ENCODE assay signal across 22 cellular contexts in the genomic region with DNA sequence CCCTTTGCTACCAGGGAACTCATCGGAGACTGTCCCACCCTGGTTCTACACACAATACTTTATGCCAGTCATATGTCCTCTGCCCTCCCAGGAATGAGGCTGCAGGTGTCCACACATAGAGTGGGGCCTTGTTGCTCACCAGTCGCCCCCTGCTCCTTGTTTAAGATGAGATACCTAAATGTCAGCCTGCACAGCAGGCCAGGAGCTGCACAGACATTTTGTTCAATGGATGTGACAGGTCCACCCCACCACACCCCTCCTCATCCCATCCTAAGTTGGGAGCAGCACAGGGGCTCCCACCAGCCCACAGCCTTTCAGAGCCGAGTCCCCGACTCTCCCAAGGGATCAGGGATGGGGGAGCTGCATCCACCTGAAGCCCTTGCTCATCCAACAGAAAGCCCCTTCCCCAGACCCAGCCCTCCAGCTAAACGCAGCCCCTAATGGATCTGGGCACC. TPM values are rescaled to one million over a fixed set of nuclear protein-coding genes. Genes with fewer than 3 reads are reported as not detected.
"Had no signal": no experiment of that assay in that cellular context is flagged by ENCODE, and none has a peak within 500 bp of the region (broad histone marks: within the 10 kb centered on the region; RNA-seq: fewer than 3 reads in every experiment).

No MANE protein-coding gene starts in this region.

- H3K4me3 ChIP-seq: esophagus squamous epithelium, lower lobe of right lung, thyroid gland, vagina had no signal

- H2AFZ ChIP-seq: parathyroid adenoma had no signal

- H3K27ac ChIP-seq: esophagus squamous epithelium, lower lobe of right lung, parathyroid adenoma, thyroid gland, vagina had no signal

- H3K36me3 Mint-ChIP-seq: activated naive CD8-positive, alpha-beta T cell treated with anti-CD3 and anti-CD28 coated beads, Interleukin-2, amount 10 ng/mL, durations not matched to agents 7 days and 5 days; brain; natural killer cell; stimulated activated naive B cell treated with anti-CD40 and anti-IgM and Interleukin-4, amounts not matched to agents 10 μg/mL and 1 μg/mL and 100 μg/mL, for 72 hours; T-cell had no signal

- ATAC-seq: activated CD8-positive, alpha-beta T cell treated with anti-CD3 and anti-CD28 coated beads, Interleukin-2, amount 10 ng/mL, durations not matched to agents 7 days and 5 days; left colon; lower lobe of right lung; natural killer cell; sciatic nerve; SK-N-SH treated with all-trans-retinoic acid at 6 μM for 48 hours; stimulated activated naive B cell treated with anti-CD40 and anti-IgM and Interleukin-4, amounts not matched to agents 10 μg/mL and 1 μg/mL and 100 μg/mL, for 72 hours; T-cell had no signal

- H3K9me3 ChIP-seq: esophagus squamous epithelium, lower lobe of right lung, thyroid gland, vagina had no signal

- H3K27ac Mint-ChIP-seq: activated CD4-positive, alpha-beta T cell treated with anti-CD3 and anti-CD28 coated beads, Interleukin-2, amount 10 ng/mL, durations not matched to agents 7 days and 5 days; activated CD8-positive, alpha-beta T cell treated with anti-CD3 and anti-CD28 coated beads, Interleukin-2, amount 10 ng/mL, durations not matched to agents 7 days and 5 days; activated naive CD8-positive, alpha-beta T cell treated with anti-CD3 and anti-CD28 coated beads, Interleukin-2, amount 10 ng/mL, durations not matched to agents 7 days and 5 days; brain; natural killer cell; stimulated activated naive B cell treated with anti-CD40 and anti-IgM and Interleukin-4, amounts not matched to agents 10 μg/mL and 1 μg/mL and 100 μg/mL, for 72 hours; T-cell had no signal

- H3K4me1 Mint-ChIP-seq: brain; central memory CD8-positive, alpha-beta T cell; natural killer cell had no signal

- H3K4me1 ChIP-seq: parathyroid adenoma had no signal

- H3K9me3 Mint-ChIP-seq: activated CD4-positive, alpha-beta T cell treated with anti-CD3 and anti-CD28 coated beads, Interleukin-2, amount 10 ng/mL, durations not matched to agents 7 days and 5 days; activated naive CD8-positive, alpha-beta T cell treated with anti-CD3 and anti-CD28 coated beads, Interleukin-2, amount 10 ng/mL, durations not matched to agents 7 days and 5 days; central memory CD8-positive, alpha-beta T cell; natural killer cell; stimulated activated naive B cell treated with anti-CD40 and anti-IgM and Interleukin-4, amounts not matched to agents 10 μg/mL and 1 μg/mL and 100 μg/mL, for 72 hours; T-cell had no signal

- H3K36me3 ChIP-seq: esophagus squamous epithelium, lower lobe of right lung, thyroid gland, vagina had no signal

- H3K27me3 ChIP-seq: thyroid gland, vagina had no signal

- H3K79me2 ChIP-seq: parathyroid adenoma had no signal

- DNase-seq: activated CD4-positive, alpha-beta T cell treated with anti-CD3 and anti-CD28 coated beads, Interleukin-2, amount 10 ng/mL, durations not matched to agents 7 days and 5 days; activated CD4-positive, CD25-positive, alpha-beta regulatory T cell; activated CD8-positive, alpha-beta memory T cell treated with anti-CD3 and anti-CD28 coated beads, Interleukin-2, amount 50 U/mL, for 48 hours; activated CD8-positive, alpha-beta T cell treated with anti-CD3 and anti-CD28 coated beads, Interleukin-2, amount 10 ng/mL, durations not matched to agents 7 days and 5 days; activated naive CD4-positive, alpha-beta T cell; activated naive CD8-positive, alpha-beta T cell treated with anti-CD3 and anti-CD28 coated beads, Interleukin-2, amount 10 ng/mL, durations not matched to agents 7 days and 5 days; effector CD4-positive, alpha-beta T cell; esophagus squamous epithelium; lower lobe of right lung; natural killer cell; stimulated activated CD4-positive, alpha-beta T cell treated with anti-CD3 and anti-CD28 coated beads, Interleukin-4, amount 100 ng/mL, for 4 hours; stimulated activated naive B cell treated with anti-CD40 and anti-IgM and Interleukin-4, amounts not matched to agents 10 μg/mL and 1 μg/mL and 100 μg/mL, for 72 hours; T-cell; thyroid gland had no signal

- H3K4me3 Mint-ChIP-seq: activated CD4-positive, alpha-beta T cell treated with anti-CD3 and anti-CD28 coated beads, Interleukin-2, amount 10 ng/mL, durations not matched to agents 7 days and 5 days; activated CD8-positive, alpha-beta T cell treated with anti-CD3 and anti-CD28 coated beads, Interleukin-2, amount 10 ng/mL, durations not matched to agents 7 days and 5 days; activated naive CD8-positive, alpha-beta T cell treated with anti-CD3 and anti-CD28 coated beads, Interleukin-2, amount 10 ng/mL, durations not matched to agents 7 days and 5 days; brain; central memory CD8-positive, alpha-beta T cell; natural killer cell; stimulated activated naive B cell treated with anti-CD40 and anti-IgM and Interleukin-4, amounts not matched to agents 10 μg/mL and 1 μg/mL and 100 μg/mL, for 72 hours; T-cell had no signal

RNA-seq across cellular contexts. Expression of a gene that starts 6.2 kb away (rescaled TPM):
- total RNA-seq: activated CD4-positive, alpha-beta T cell treated with anti-CD3 and anti-CD28 coated beads, Interleukin-2, amount 10 ng/mL, durations not matched to agents 7 days and 5 days; activated CD8-positive, alpha-beta T cell treated with anti-CD3 and anti-CD28 coated beads, Interleukin-2, amount 10 ng/mL, durations not matched to agents 7 days and 5 days; activated naive CD8-positive, alpha-beta T cell treated with anti-CD3 and anti-CD28 coated beads, Interleukin-2, amount 10 ng/mL, durations not matched to agents 7 days and 5 days; endothelial cell of umbilical vein; natural killer cell had no signal
- polyA plus RNA-seq: endothelial cell of umbilical vein had no signal
